ENCODE assay signal across 25 cellular contexts in genomic region chr6:164105705-164106104, GRCh38.
DNase-seq lines count a peak whose midpoint lies in the region; ATAC-seq and TF ChIP-seq lines count a peak whose summit lies in the region.
"Had no signal": no experiment of that assay in that cellular context is flagged by ENCODE, and none has a peak within 500 bp of the region (broad histone marks: within the 10 kb centered on the region; RNA-seq: fewer than 3 reads in every experiment).

No MANE protein-coding gene starts in this region.

- WGBS in heart right ventricle, 2 donors: 29 to 50% methylated on average over 16 of the region's 16 CpGs
- 68% methylated on average over 15 of the region's 16 CpGs for WGBS in hepatocyte (ENCODE audit: low lambda C conversion rate, missing lambda C conversion rate)

- H3K9me2 ChIP-seq in hepatocyte (replicated peaks; ENCODE audit: insufficient read depth) (no peaks in the 10 kb centered on the region), MM.1S (replicated peaks; ENCODE audit: insufficient read depth, low read length) (no peaks in the 10 kb centered on the region)

- H3K4me3 ChIP-seq in heart right ventricle: peak overlapping the region in 8 of 10 donors; percentile 10 to 36 (median 30)
- peak overlapping the region; percentile 5 for H3K4me3 ChIP-seq in choroid plexus epithelial cell (ENCODE audit: low read depth, low read length)
- H3K4me3 ChIP-seq in hepatocyte: no peak overlapping the region
- no peak overlapping the region for H3K4me3 ChIP-seq in skeletal muscle tissue (ENCODE audit: low read length in 3 of 3)
- H3K4me3 ChIP-seq in MM.1S (ENCODE audit: low read length): no peak overlapping the region
- H3K4me3 ChIP-seq: BLaER1, SJSA1 had no signal

- H3K9me3 ChIP-seq in heart right ventricle (no peaks in the 10 kb centered on the region), hepatocyte (ENCODE audit: low read depth) (no peaks in the 10 kb centered on the region), skeletal muscle tissue (ENCODE audit: control insufficient read depth in 3 of 3, low read length in 3 of 3) (no peaks in the 10 kb centered on the region), MM.1S (replicated peaks; ENCODE audit: insufficient read depth, low read length) (no peaks in the 10 kb centered on the region)
- H3K9me3 ChIP-seq: BLaER1, SJSA1 had no signal

- no peak overlapping the region for H3K4me3 Mint-ChIP-seq in activated CD8-positive, alpha-beta T cell treated with anti-CD3 and anti-CD28 coated beads, Interleukin-2, amount 10 ng/mL, durations not matched to agents 7 days and 5 days
- H3K4me3 Mint-ChIP-seq: CD4-positive, CD25-positive, alpha-beta regulatory T cell; IgD-negative memory B cell had no signal

- no peak overlapping the region for H3K27ac Mint-ChIP-seq in activated CD8-positive, alpha-beta T cell treated with anti-CD3 and anti-CD28 coated beads, Interleukin-2, amount 10 ng/mL, durations not matched to agents 7 days and 5 days
- H3K27ac Mint-ChIP-seq: CD4-positive, CD25-positive, alpha-beta regulatory T cell; IgD-negative memory B cell had no signal

- no peaks in the 10 kb centered on the region for H4K20me1 ChIP-seq in hepatocyte (ENCODE audit: insufficient read depth, poor library complexity, severe bottlenecking)
- no peaks in the 10 kb centered on the region for H4K20me1 ChIP-seq in MM.1S (ENCODE audit: insufficient read depth, low read length)
- H4K20me1 ChIP-seq: BLaER1 had no signal

- TF ChIP-seq CTCF in heart right ventricle (IDR thresholded peaks at IDR 0.05) (no peak), choroid plexus epithelial cell (conservative IDR thresholded peaks at IDR 0.05; ENCODE audit: low read depth, low read length) (no peak), hepatocyte (IDR thresholded peaks at IDR 0.05; ENCODE audit: poor library complexity) (no peak), MM.1S (IDR thresholded peaks at IDR 0.05; ENCODE audit: low read length) (no peak)

- H3K9ac ChIP-seq in skeletal muscle tissue (ENCODE audit: low read depth in 1 of 3, low read length in 3 of 3) (no peak overlapping the region), MM.1S (ENCODE audit: low read length) (no peak overlapping the region)
- H3K9ac ChIP-seq: BLaER1 had no signal

- ATAC-seq in heart right ventricle (peak in 1 of 8 donors; percentile 25), left cardiac atrium (no peak), GM19395 (IDR thresholded peaks at IDR 0.05; ENCODE audit: unreplicated experiment) (no peak)
- ATAC-seq in activated CD8-positive, alpha-beta T cell treated with anti-CD3 and anti-CD28 coated beads, Interleukin-2, amount 10 ng/mL, durations not matched to agents 7 days and 5 days: no peak
- ATAC-seq: PC-3 had no signal

- H3K79me2 ChIP-seq in hepatocyte: no peaks in the 10 kb centered on the region
- no peaks in the 10 kb centered on the region for H3K79me2 ChIP-seq in MM.1S (ENCODE audit: low read length)

- H3F3A ChIP-seq in MM.1S (ENCODE audit: insufficient read depth, low read length): no peaks in the 10 kb centered on the region

- H3K4me1 ChIP-seq in heart right ventricle (peaks cover 3 to 74% (median 37%) of the 10 kb centered on the region in 9 donors), hepatocyte (ENCODE audit: insufficient read depth) (no peaks in the 10 kb centered on the region), skeletal muscle tissue (ENCODE audit: control insufficient read depth in 3 of 3, insufficient read depth in 3 of 3, low read length in 3 of 3) (peaks cover 32 to 44% (median 43%) of the 10 kb centered on the region in 3 donors), MM.1S (ENCODE audit: low read length) (no peaks in the 10 kb centered on the region)

- H3K4me2 ChIP-seq in hepatocyte (peak overlapping the region; percentile 47), MM.1S (ENCODE audit: low read depth, low read length) (no peak overlapping the region)
- H3K4me2 ChIP-seq: BLaER1 had no signal

- H2AFZ ChIP-seq in hepatocyte (peak overlapping the region; percentile 6), MM.1S (ENCODE audit: low read length) (no peak overlapping the region)

- CTCF ChIA-PET in activated CD8-positive, alpha-beta T cell treated with anti-CD3 and anti-CD28 coated beads, Interleukin-2, amount 10 ng/mL, durations not matched to agents 7 days and 5 days (lab: Charles Lee): no interaction called here

- peak overlapping the region; percentile 80 to 97 (median 90) for H3K27ac ChIP-seq in heart right ventricle
- no peak overlapping the region for H3K27ac ChIP-seq in hepatocyte
- peak overlapping the region; percentile 91 for H3K27ac ChIP-seq in skeletal muscle tissue (ENCODE audit: low read depth, low read length)
- H3K27ac ChIP-seq in MM.1S (ENCODE audit: low read length): no peak overlapping the region
- H3K27ac ChIP-seq: BLaER1, HL-60, SJSA1 had no signal

- POLR2A ChIA-PET in activated CD8-positive, alpha-beta T cell treated with anti-CD3 and anti-CD28 coated beads, Interleukin-2, amount 10 ng/mL, durations not matched to agents 7 days and 5 days (lab: Charles Lee): no interaction called here

- intact Hi-C loops in heart right ventricle (cut with DNase I) (loop anchor here (2.0 to 10.0 kb wide), 23 partner anchors 141 to 923 kb away; partner anchors contain the start of gene QKI (in 1 of the 10)), left cardiac atrium (cut with DNase I) (loop anchor here (5.0 to 10.0 kb wide), 5 partner anchors 141 to 923 kb away; no protein-coding TSS in a partner anchor)

- no peaks in the 10 kb centered on the region for H3K4me1 Mint-ChIP-seq in activated CD8-positive, alpha-beta T cell treated with anti-CD3 and anti-CD28 coated beads, Interleukin-2, amount 10 ng/mL, durations not matched to agents 7 days and 5 days (ENCODE audit: low read depth)
- H3K4me1 Mint-ChIP-seq: CD4-positive, CD25-positive, alpha-beta regulatory T cell; IgD-negative memory B cell had no signal

- H3K36me3 ChIP-seq in heart right ventricle (no peaks in the 10 kb centered on the region), hepatocyte (replicated peaks; ENCODE audit: insufficient read depth, low read depth) (no peaks in the 10 kb centered on the region), skeletal muscle tissue (ENCODE audit: control insufficient read depth in 3 of 3, insufficient read depth in 3 of 3, low read length in 3 of 3) (no peaks in the 10 kb centered on the region), MM.1S (replicated peaks; ENCODE audit: insufficient read depth, low read length) (no peaks in the 10 kb centered on the region)
- H3K36me3 ChIP-seq: BLaER1, SJSA1 had no signal

- H3K9me3 Mint-ChIP-seq in activated CD8-positive, alpha-beta T cell treated with anti-CD3 and anti-CD28 coated beads, Interleukin-2, amount 10 ng/mL, durations not matched to agents 7 days and 5 days (ENCODE audit: insufficient read depth): no peaks in the 10 kb centered on the region

- H3K27me3 Mint-ChIP-seq in activated CD8-positive, alpha-beta T cell treated with anti-CD3 and anti-CD28 coated beads, Interleukin-2, amount 10 ng/mL, durations not matched to agents 7 days and 5 days (ENCODE audit: low read depth): no peaks in the 10 kb centered on the region
- H3K27me3 Mint-ChIP-seq: CD4-positive, CD25-positive, alpha-beta regulatory T cell had no signal

- no peaks in the 10 kb centered on the region for H3K36me3 Mint-ChIP-seq in activated CD8-positive, alpha-beta T cell treated with anti-CD3 and anti-CD28 coated beads, Interleukin-2, amount 10 ng/mL, durations not matched to agents 7 days and 5 days (ENCODE audit: low read depth)
- H3K36me3 Mint-ChIP-seq: CD4-positive, CD25-positive, alpha-beta regulatory T cell; IgD-negative memory B cell had no signal

- H3K27me3 ChIP-seq in heart right ventricle: no peaks in the 10 kb centered on the region
- H3K27me3 ChIP-seq in hepatocyte: no peaks in the 10 kb centered on the region
- no peaks in the 10 kb centered on the region for H3K27me3 ChIP-seq in skeletal muscle tissue (ENCODE audit: control insufficient read depth in 3 of 3, insufficient read depth in 3 of 3, low read length in 3 of 3)
- H3K27me3 ChIP-seq in MM.1S (replicated peaks; ENCODE audit: insufficient read depth, low read length): no peaks in the 10 kb centered on the region
- H3K27me3 ChIP-seq: BLaER1, SJSA1 had no signal

- DNase-seq in heart right ventricle (peak in 1 of 2 donors; percentile 41), left cardiac atrium (no peak), choroid plexus epithelial cell (ENCODE audit: low read depth) (peak; percentile 2), hepatocyte (ENCODE audit: low spot score) (no peak), MM.1S (no peak)
- DNase-seq in activated CD8-positive, alpha-beta T cell treated with anti-CD3 and anti-CD28 coated beads, Interleukin-2, amount 10 ng/mL, durations not matched to agents 7 days and 5 days: no peak
- DNase-seq: CD4-positive, CD25-positive, alpha-beta regulatory T cell; DMS153; DND-41; NCI-H1092; NCI-H1436; NCI-H187; NCI-H2081 treated with DMSO at 0.1 percent for 48 hours; NCI-H2171; NCI-H226; NCI-H510A; NCI-H774; NK-92 treated with Interleukin-12 subunit alpha and Interleukin-12 subunit beta, amount 100 ng/mL, for 24 hours; PC-3 had no signal

Comparison
In these comparisons a context has a peak if more than half of its experiments do, and no peak if none do; other contexts are left out.
1. H3K27ac ChIP-seq: peak in heart right ventricle (10 of 10) and skeletal muscle tissue (single experiment); none in hepatocyte (single experiment) and MM.1S (single experiment).
2. H3K4me3 ChIP-seq: peak in heart right ventricle (8 of 10) and choroid plexus epithelial cell (single experiment); none in hepatocyte (single experiment), skeletal muscle tissue (0 of 3) and MM.1S (single experiment).